In genomic region chr1:36248250-36248894, GRCh38 we compare ENCODE assay signal across 1 cellular context.
TF ChIP-seq lines count a peak whose summit lies in the region.

No MANE protein-coding gene starts in this region.

TF ChIP-seq in HepG2, 621 proteins besides CTCF, POLR2A, EP300 and RAD21 (continued from another document and continues in another):
- TF ChIP-seq, protein P1, sequence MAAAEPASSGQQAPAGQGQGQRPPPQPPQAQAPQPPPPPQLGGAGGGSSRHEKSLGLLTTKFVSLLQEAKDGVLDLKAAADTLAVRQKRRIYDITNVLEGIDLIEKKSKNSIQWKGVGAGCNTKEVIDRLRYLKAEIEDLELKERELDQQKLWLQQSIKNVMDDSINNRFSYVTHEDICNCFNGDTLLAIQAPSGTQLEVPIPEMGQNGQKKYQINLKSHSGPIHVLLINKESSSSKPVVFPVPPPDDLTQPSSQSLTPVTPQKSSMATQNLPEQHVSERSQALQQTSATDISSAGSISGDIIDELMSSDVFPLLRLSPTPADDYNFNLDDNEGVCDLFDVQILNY (CRISPR knock-in tag; conservative IDR thresholded peaks at IDR 0.05) = no peak
- TF ChIP-seq THRA (CRISPR knock-in tag; IDR thresholded peaks at IDR 0.05; ENCODE audit: borderline replicate concordance) (peak; percentile 81; the same call in 1 of the 2 replicates), KLF11 (CRISPR knock-in tag; IDR thresholded peaks at IDR 0.05) (no peak), TERF1 (CRISPR knock-in tag; IDR thresholded peaks at IDR 0.05) (no peak), ONECUT2 (CRISPR knock-in tag; IDR thresholded peaks at IDR 0.05) (no peak), POGZ (CRISPR knock-in tag; IDR thresholded peaks at IDR 0.05) (peak; percentile 78), ZNF567 (CRISPR knock-in tag; IDR thresholded peaks at IDR 0.05; ENCODE audit: borderline replicate concordance) (no peak), MLXIP (CRISPR knock-in tag; IDR thresholded peaks at IDR 0.05; ENCODE audit: borderline replicate concordance) (no peak), ZNF891 (CRISPR knock-in tag; IDR thresholded peaks at IDR 0.05) (no peak), GTF2F1 (IDR thresholded peaks at IDR 0.05; ENCODE audit: low read length) (no peak), ZNF598 (CRISPR knock-in tag; IDR thresholded peaks at IDR 0.05; ENCODE audit: borderline replicate concordance) (no peak), SMYD3 (CRISPR knock-in tag; IDR thresholded peaks at IDR 0.05) (no peak), CHCHD3 (CRISPR knock-in tag; IDR thresholded peaks at IDR 0.05) (no peak), E2F2 (CRISPR knock-in tag; IDR thresholded peaks at IDR 0.05; ENCODE audit: borderline replicate concordance) (no peak), CBX5 (CRISPR knock-in tag; IDR thresholded peaks at IDR 0.05; ENCODE audit: borderline replicate concordance) (peak; percentile 78; the same call in 1 of the 2 replicates), ZNF629 (CRISPR knock-in tag; conservative IDR thresholded peaks at IDR 0.05) (peak; percentile 93), ZNF850 (CRISPR knock-in tag; conservative IDR thresholded peaks at IDR 0.05) (no peak), ZNF350 (CRISPR knock-in tag; IDR thresholded peaks at IDR 0.05; ENCODE audit: borderline replicate concordance, low read depth) (0 out of 2 replicates have a peak, but pooled peaks have one; percentile 32), ZNF747 (CRISPR knock-in tag; IDR thresholded peaks at IDR 0.05; ENCODE audit: borderline replicate concordance) (no peak), ZNF333 (CRISPR knock-in tag; IDR thresholded peaks at IDR 0.05; ENCODE audit: borderline replicate concordance) (no peak), ZNF570 (CRISPR knock-in tag; IDR thresholded peaks at IDR 0.05; ENCODE audit: borderline replicate concordance) (no peak), RBAK (CRISPR knock-in tag; IDR thresholded peaks at IDR 0.05) (no peak), ZNF839 (CRISPR knock-in tag; IDR thresholded peaks at IDR 0.05; ENCODE audit: borderline replicate concordance) (no peak), ZNF44 (CRISPR knock-in tag; IDR thresholded peaks at IDR 0.05) (no peak), ZNF180 (CRISPR knock-in tag; IDR thresholded peaks at IDR 0.05; ENCODE audit: borderline replicate concordance, low read depth) (no peak), ARID2 (CRISPR knock-in tag; IDR thresholded peaks at IDR 0.05; ENCODE audit: borderline replicate concordance) (no peak), NPAS2 (CRISPR knock-in tag; IDR thresholded peaks at IDR 0.05; ENCODE audit: borderline replicate concordance) (no peak), ZNF282 (IDR thresholded peaks at IDR 0.05; ENCODE audit: partially characterized antibody) (no peak), TAF15 (IDR thresholded peaks at IDR 0.05; ENCODE audit: low read depth, low read length, poor library complexity, severe bottlenecking) (no peak), DNMT3B (CRISPR knock-in tag; conservative IDR thresholded peaks at IDR 0.05) (no peak), SIX1 (CRISPR knock-in tag; IDR thresholded peaks at IDR 0.05; ENCODE audit: borderline replicate concordance) (peak; percentile 55; the same call in 1 of the 2 replicates), CCDC6 (CRISPR knock-in tag; IDR thresholded peaks at IDR 0.05) (no peak), NFYC (CRISPR knock-in tag; IDR thresholded peaks at IDR 0.05) (no peak), DMTF1 (CRISPR knock-in tag; IDR thresholded peaks at IDR 0.05) (no peak), ZNF432 (CRISPR knock-in tag; IDR thresholded peaks at IDR 0.05; ENCODE audit: borderline replicate concordance) (no peak), SP4 (CRISPR knock-in tag; IDR thresholded peaks at IDR 0.05) (peak; percentile 32; the same call in 1 of the 2 replicates), ZNF263 (CRISPR knock-in tag; IDR thresholded peaks at IDR 0.05) (no peak), PREB (CRISPR knock-in tag; IDR thresholded peaks at IDR 0.05) (no peak), NAIF1 (CRISPR knock-in tag; IDR thresholded peaks at IDR 0.05; ENCODE audit: borderline replicate concordance) (no peak), ZNF589 (CRISPR knock-in tag; conservative IDR thresholded peaks at IDR 0.05) (no peak), ATM (IDR thresholded peaks at IDR 0.05; ENCODE audit: borderline replicate concordance) (no peak), SATB2 (CRISPR knock-in tag; IDR thresholded peaks at IDR 0.05) (no peak), ZNF549 (CRISPR knock-in tag; IDR thresholded peaks at IDR 0.05) (no peak)
- TF ChIP-seq, protein P2, sequence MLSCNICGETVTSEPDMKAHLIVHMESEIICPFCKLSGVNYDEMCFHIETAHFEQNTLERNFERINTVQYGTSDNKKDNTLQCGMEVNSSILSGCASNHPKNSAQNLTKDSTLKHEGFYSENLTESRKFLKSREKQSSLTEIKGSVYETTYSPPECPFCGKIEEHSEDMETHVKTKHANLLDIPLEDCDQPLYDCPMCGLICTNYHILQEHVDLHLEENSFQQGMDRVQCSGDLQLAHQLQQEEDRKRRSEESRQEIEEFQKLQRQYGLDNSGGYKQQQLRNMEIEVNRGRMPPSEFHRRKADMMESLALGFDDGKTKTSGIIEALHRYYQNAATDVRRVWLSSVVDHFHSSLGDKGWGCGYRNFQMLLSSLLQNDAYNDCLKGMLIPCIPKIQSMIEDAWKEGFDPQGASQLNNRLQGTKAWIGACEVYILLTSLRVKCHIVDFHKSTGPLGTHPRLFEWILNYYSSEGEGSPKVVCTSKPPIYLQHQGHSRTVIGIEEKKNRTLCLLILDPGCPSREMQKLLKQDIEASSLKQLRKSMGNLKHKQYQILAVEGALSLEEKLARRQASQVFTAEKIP (CRISPR knock-in tag; IDR thresholded peaks at IDR 0.05; ENCODE audit: borderline replicate concordance) = no peak
- TF ChIP-seq, protein P3, sequence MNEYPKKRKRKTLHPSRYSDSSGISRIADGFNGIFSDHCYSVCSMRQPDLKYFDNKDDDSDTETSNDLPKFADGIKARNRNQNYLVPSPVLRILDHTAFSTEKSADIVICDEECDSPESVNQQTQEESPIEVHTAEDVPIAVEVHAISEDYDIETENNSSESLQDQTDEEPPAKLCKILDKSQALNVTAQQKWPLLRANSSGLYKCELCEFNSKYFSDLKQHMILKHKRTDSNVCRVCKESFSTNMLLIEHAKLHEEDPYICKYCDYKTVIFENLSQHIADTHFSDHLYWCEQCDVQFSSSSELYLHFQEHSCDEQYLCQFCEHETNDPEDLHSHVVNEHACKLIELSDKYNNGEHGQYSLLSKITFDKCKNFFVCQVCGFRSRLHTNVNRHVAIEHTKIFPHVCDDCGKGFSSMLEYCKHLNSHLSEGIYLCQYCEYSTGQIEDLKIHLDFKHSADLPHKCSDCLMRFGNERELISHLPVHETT (CRISPR knock-in tag; conservative IDR thresholded peaks at IDR 0.05) = no peak
- TF ChIP-seq, protein P4, sequence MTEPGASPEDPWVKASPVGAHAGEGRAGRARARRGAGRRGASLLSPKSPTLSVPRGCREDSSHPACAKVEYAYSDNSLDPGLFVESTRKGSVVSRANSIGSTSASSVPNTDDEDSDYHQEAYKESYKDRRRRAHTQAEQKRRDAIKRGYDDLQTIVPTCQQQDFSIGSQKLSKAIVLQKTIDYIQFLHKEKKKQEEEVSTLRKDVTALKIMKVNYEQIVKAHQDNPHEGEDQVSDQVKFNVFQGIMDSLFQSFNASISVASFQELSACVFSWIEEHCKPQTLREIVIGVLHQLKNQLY (CRISPR knock-in tag; IDR thresholded peaks at IDR 0.05) = no peak
- TF ChIP-seq, protein P5, sequence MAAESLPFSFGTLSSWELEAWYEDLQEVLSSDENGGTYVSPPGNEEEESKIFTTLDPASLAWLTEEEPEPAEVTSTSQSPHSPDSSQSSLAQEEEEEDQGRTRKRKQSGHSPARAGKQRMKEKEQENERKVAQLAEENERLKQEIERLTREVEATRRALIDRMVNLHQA (CRISPR knock-in tag; IDR thresholded peaks at IDR 0.05) = no peak
- TF ChIP-seq, protein P6, sequence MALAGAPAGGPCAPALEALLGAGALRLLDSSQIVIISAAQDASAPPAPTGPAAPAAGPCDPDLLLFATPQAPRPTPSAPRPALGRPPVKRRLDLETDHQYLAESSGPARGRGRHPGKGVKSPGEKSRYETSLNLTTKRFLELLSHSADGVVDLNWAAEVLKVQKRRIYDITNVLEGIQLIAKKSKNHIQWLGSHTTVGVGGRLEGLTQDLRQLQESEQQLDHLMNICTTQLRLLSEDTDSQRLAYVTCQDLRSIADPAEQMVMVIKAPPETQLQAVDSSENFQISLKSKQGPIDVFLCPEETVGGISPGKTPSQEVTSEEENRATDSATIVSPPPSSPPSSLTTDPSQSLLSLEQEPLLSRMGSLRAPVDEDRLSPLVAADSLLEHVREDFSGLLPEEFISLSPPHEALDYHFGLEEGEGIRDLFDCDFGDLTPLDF (CRISPR knock-in tag; IDR thresholded peaks at IDR 0.05) = no peak
- TF ChIP-seq, protein P7, sequence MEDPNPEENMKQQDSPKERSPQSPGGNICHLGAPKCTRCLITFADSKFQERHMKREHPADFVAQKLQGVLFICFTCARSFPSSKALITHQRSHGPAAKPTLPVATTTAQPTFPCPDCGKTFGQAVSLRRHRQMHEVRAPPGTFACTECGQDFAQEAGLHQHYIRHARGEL (CRISPR knock-in tag; IDR thresholded peaks at IDR 0.05) = no peak
- TF ChIP-seq, protein P8, sequence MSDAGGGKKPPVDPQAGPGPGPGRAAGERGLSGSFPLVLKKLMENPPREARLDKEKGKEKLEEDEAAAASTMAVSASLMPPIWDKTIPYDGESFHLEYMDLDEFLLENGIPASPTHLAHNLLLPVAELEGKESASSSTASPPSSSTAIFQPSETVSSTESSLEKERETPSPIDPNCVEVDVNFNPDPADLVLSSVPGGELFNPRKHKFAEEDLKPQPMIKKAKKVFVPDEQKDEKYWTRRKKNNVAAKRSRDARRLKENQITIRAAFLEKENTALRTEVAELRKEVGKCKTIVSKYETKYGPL (CRISPR knock-in tag; IDR thresholded peaks at IDR 0.05) = no peak
